ENCODE assay signal across 18 cellular contexts in genomic region chr9:3348169-3348568, GRCh38.
"Had no signal": no experiment of that assay in that cellular context is flagged by ENCODE, and none has a peak within 500 bp of the region (broad histone marks: within the 10 kb centered on the region; RNA-seq: fewer than 3 reads in every experiment).

No MANE protein-coding gene starts in this region.

- ATAC-seq: foreskin keratinocyte; heart right ventricle; left cardiac atrium; left lung; left ventricle myocardium superior; lower lobe of right lung; mucosa of descending colon; naive thymus-derived CD4-positive, alpha-beta T cell had no signal

- DNase-seq: dermis blood vessel endothelial cell; dorsolateral prefrontal cortex; effector CD4-positive, alpha-beta T cell; effector memory CD4-positive, alpha-beta T cell; foreskin keratinocyte; glutamatergic neuron; head of caudate nucleus; heart right ventricle; hippocampal formation; left cardiac atrium; left lung; left ventricle myocardium superior; lower lobe of right lung; mesenchymal stem cell; mucosa of descending colon; naive thymus-derived CD4-positive, alpha-beta T cell had no signal

- H3K27ac ChIP-seq: coronary artery, dorsolateral prefrontal cortex, esophagus muscularis mucosa, foreskin keratinocyte, heart right ventricle, left lung, lower lobe of right lung had no signal

- H3K4me3 ChIP-seq: coronary artery, dorsolateral prefrontal cortex, esophagus muscularis mucosa, heart right ventricle, left lung, lower lobe of right lung, mucosa of descending colon had no signal

- H3K9me3 ChIP-seq: lower lobe of right lung, mucosa of descending colon had no signal

- H3K36me3 ChIP-seq: esophagus muscularis mucosa, heart right ventricle, left lung, lower lobe of right lung had no signal

- H3K27me3 ChIP-seq: dorsolateral prefrontal cortex, esophagus muscularis mucosa, foreskin keratinocyte, heart right ventricle, left lung had no signal

- H3K4me1 ChIP-seq: esophagus muscularis mucosa, foreskin keratinocyte, left lung, lower lobe of right lung had no signal
